11 cellular contexts compared by ENCODE assay signal in genomic region chr12:12110923-12111555, GRCh38. TPM values are rescaled to one million over a fixed set of nuclear protein-coding genes. Genes with fewer than 3 reads are reported as not detected.
DNase-seq lines count a peak whose midpoint lies in the region; ATAC-seq and TF ChIP-seq lines count a peak whose summit lies in the region.
"Not testable (repeated sequence)": the region's sequence is repeated elsewhere in the genome, so short reads cannot be mapped to it uniquely, and the experiment has no call there.
"Had no signal": no experiment of that assay in that cellular context is flagged by ENCODE, and none has a peak within 500 bp of the region (broad histone marks: within the 10 kb centered on the region; RNA-seq: fewer than 3 reads in every experiment).

No MANE protein-coding gene starts in this region.

- not testable (repeated sequence) for H3K27ac Mint-ChIP-seq in CD8-positive, alpha-beta T cell; T-cell; activated CD8-positive, alpha-beta T cell treated with anti-CD3 and anti-CD28 coated beads for 36 hours; endothelial cell (ENCODE audit: unreplicated experiment)
- peak overlapping the region; percentile 44 to 65 for H3K27ac Mint-ChIP-seq in natural killer cell treated with Interleukin-12 subunit alpha and Interleukin-12 subunit beta and Interleukin-15 and Interleukin-18, amount 100 ng/mL, for 72 hours

- not testable (repeated sequence) for H3K4me1 Mint-ChIP-seq in CD8-positive, alpha-beta T cell (ENCODE audit: low read depth); T-cell; activated CD8-positive, alpha-beta T cell treated with anti-CD3 and anti-CD28 coated beads for 36 hours (ENCODE audit: low read depth); endothelial cell (ENCODE audit: unreplicated experiment); natural killer cell treated with Interleukin-12 subunit alpha and Interleukin-12 subunit beta and Interleukin-15 and Interleukin-18, amount 100 ng/mL, for 72 hours (ENCODE audit: low read depth in 2 of 2)

- peaks cover 21% of the 10 kb centered on the region for H3K9me3 Mint-ChIP-seq in CD8-positive, alpha-beta T cell
- peaks cover 9 to 22% (median 14%) of the 10 kb centered on the region in 3 donors for H3K9me3 Mint-ChIP-seq in T-cell
- not testable (repeated sequence) for H3K9me3 Mint-ChIP-seq in activated CD8-positive, alpha-beta T cell treated with anti-CD3 and anti-CD28 coated beads for 36 hours; endothelial cell (ENCODE audit: unreplicated experiment); natural killer cell treated with Interleukin-12 subunit alpha and Interleukin-12 subunit beta and Interleukin-15 and Interleukin-18, amount 100 ng/mL, for 72 hours

- not testable (repeated sequence) for TF ChIP-seq POLR2A in testis (IDR thresholded peaks at IDR 0.05)

- POLR2A ChIA-PET in CD8-positive, alpha-beta T cell (lab: Charles Lee); T-cell (lab: Charles Lee); activated CD8-positive, alpha-beta T cell treated with anti-CD3 and anti-CD28 coated beads for 36 hours (lab: Charles Lee): not testable (repeated sequence)

- TF ChIP-seq CTCF in CD8-positive, alpha-beta T cell (IDR thresholded peaks at IDR 0.05); activated CD8-positive, alpha-beta T cell treated with anti-CD3 and anti-CD28 coated beads for 36 hours (IDR thresholded peaks at IDR 0.05); endothelial cell (IDR thresholded peaks at IDR 0.05; ENCODE audit: unreplicated experiment); testis (IDR thresholded peaks at IDR 0.05): not testable (repeated sequence)

- H3K4me3 ChIP-seq in CD8-positive, alpha-beta T cell (ENCODE audit: low read depth, low read length), result not testable (repeated sequence)
- peak overlapping the region; percentile 29 to 31 for H3K4me3 ChIP-seq in testis

- intact Hi-C loops in CD8-positive, alpha-beta T cell (cut with DNase I, micrococcal nuclease); activated CD8-positive, alpha-beta T cell treated with anti-CD3 and anti-CD28 coated beads for 36 hours (cut with micrococcal nuclease); testis (cut with DNase I; ENCODE audit: low total_unique reads): not testable (repeated sequence)

- CTCF ChIA-PET in CD8-positive, alpha-beta T cell (lab: Charles Lee); T-cell (lab: Charles Lee): not testable (repeated sequence)
- CTCF ChIA-PET in activated CD8-positive, alpha-beta T cell treated with anti-CD3 and anti-CD28 coated beads for 36 hours (lab: Charles Lee), result interaction anchor here (0.7 kb wide), 1 partner anchor 216 kb away, joined by 4 read pairs; no protein-coding TSS in a partner anchor

- H3K27ac ChIP-seq in CD8-positive, alpha-beta T cell (ENCODE audit: low read depth, low read length); testis: not testable (repeated sequence)

- not testable (repeated sequence) for H3K9me3 ChIP-seq in CD8-positive, alpha-beta T cell (ENCODE audit: low read length); testis

- H3K4me1 ChIP-seq in CD8-positive, alpha-beta T cell (ENCODE audit: insufficient read depth, low read length); testis: not testable (repeated sequence)

- WGBS in testis, 2 donors, result 60 to 74% methylated on average over 28 to 37 of the region's 37 CpGs

- peak in 4 of 7 experiments; percentile 7 to 28 (median 18) for DNase-seq in CD8-positive, alpha-beta T cell
- peak in 18 of 34 experiments; percentile 1 to 39 (median 9) for DNase-seq in T-cell
- peak; percentile 51 for DNase-seq in activated CD8-positive, alpha-beta T cell treated with anti-CD3 and anti-CD28 coated beads for 36 hours
- DNase-seq in activated effector memory CD4-positive, alpha-beta T cell treated with anti-CD3 and anti-CD28 coated beads, Interleukin-2, amount 50 U/mL, for 16 hours, result peak; percentile 73
- not testable (repeated sequence) for DNase-seq in endothelial cell (ENCODE audit: low spot score); natural killer cell treated with Interleukin-12 subunit alpha and Interleukin-12 subunit beta and Interleukin-15 and Interleukin-18, amount 100 ng/mL, for 72 hours (ENCODE audit: low spot score); testis
- DNase-seq in stimulated activated CD8-positive, alpha-beta memory T cell treated with anti-CD3 and anti-CD28 coated beads, Interleukin-12 subunit alpha, Interleukin-12 subunit beta, amount 100 ng/mL, for 1 hour (ENCODE audit: low read depth), result peak; percentile 8

- not testable (repeated sequence) for H3K36me3 ChIP-seq in CD8-positive, alpha-beta T cell (ENCODE audit: insufficient read depth, low read length); testis (ENCODE audit: low read depth, missing control alignments)

- not testable (repeated sequence) for ATAC-seq in CD8-positive, alpha-beta T cell; T-cell (replicated peaks in 1 of 4); activated CD8-positive, alpha-beta T cell treated with anti-CD3 and anti-CD28 coated beads for 36 hours; natural killer cell treated with Interleukin-12 subunit alpha and Interleukin-12 subunit beta and Interleukin-15 and Interleukin-18, amount 100 ng/mL, for 72 hours

- not testable (repeated sequence) for H3K36me3 Mint-ChIP-seq in CD8-positive, alpha-beta T cell; T-cell; activated CD8-positive, alpha-beta T cell treated with anti-CD3 and anti-CD28 coated beads for 36 hours (ENCODE audit: low read depth)
- H3K36me3 Mint-ChIP-seq in endothelial cell (ENCODE audit: low read depth, unreplicated experiment), result peaks cover 40% of the 10 kb centered on the region
- peaks cover 20% of the 10 kb centered on the region for H3K36me3 Mint-ChIP-seq in natural killer cell treated with Interleukin-12 subunit alpha and Interleukin-12 subunit beta and Interleukin-15 and Interleukin-18, amount 100 ng/mL, for 72 hours

- not testable (repeated sequence) for H3K4me3 Mint-ChIP-seq in CD8-positive, alpha-beta T cell; activated CD8-positive, alpha-beta T cell treated with anti-CD3 and anti-CD28 coated beads for 36 hours
- H3K4me3 Mint-ChIP-seq in T-cell (peak overlapping the region in 2 of 3 donors; percentile 32 to 54), endothelial cell (ENCODE audit: unreplicated experiment) (peak overlapping the region; percentile 37)
- H3K4me3 Mint-ChIP-seq in natural killer cell treated with Interleukin-12 subunit alpha and Interleukin-12 subunit beta and Interleukin-15 and Interleukin-18, amount 100 ng/mL, for 72 hours, result peak overlapping the region; percentile 71

- not testable (repeated sequence) for H3K27me3 Mint-ChIP-seq in CD8-positive, alpha-beta T cell (ENCODE audit: low read depth); T-cell; activated CD8-positive, alpha-beta T cell treated with anti-CD3 and anti-CD28 coated beads for 36 hours; endothelial cell (ENCODE audit: unreplicated experiment)
- peaks cover 19 to 39% of the 10 kb centered on the region in 2 donors for H3K27me3 Mint-ChIP-seq in natural killer cell treated with Interleukin-12 subunit alpha and Interleukin-12 subunit beta and Interleukin-15 and Interleukin-18, amount 100 ng/mL, for 72 hours

- not testable (repeated sequence) for H3K27me3 ChIP-seq in CD8-positive, alpha-beta T cell (ENCODE audit: insufficient read depth, low read length); testis

RNA-seq across cellular contexts. Expression of gene BCL2L14, which starts 40.3 kb away (rescaled TPM):
- under 1 TPM; 0.38 to 0.61 TPM for total RNA-seq in CD8-positive, alpha-beta T cell
- total RNA-seq in T-cell (1 to 10 TPM in 2 of 5 donors, under 1 TPM in 2, not detected in 1; 0.47 to 1.1 (median 0.77) TPM), endothelial cell (ENCODE audit: unreplicated experiment) (0.64 TPM), testis (10 to 100 TPM; 18.8 to 51.4 TPM)
- total RNA-seq in activated CD8-positive, alpha-beta T cell treated with anti-CD3 and anti-CD28 coated beads for 36 hours, result 1 to 10 TPM; 3.7 to 5.1 TPM
- under 1 TPM in 1 of 2 donors, not detected in 1; 0.61 TPM for total RNA-seq in natural killer cell treated with Interleukin-12 subunit alpha and Interleukin-12 subunit beta and Interleukin-15 and Interleukin-18, amount 100 ng/mL, for 72 hours
- polyA plus RNA-seq in testis (ENCODE audit: insufficient read depth, low read depth, low replicate concordance), result 79.9 TPM
- total RNA-seq: IMR-90, MCF 10A had no signal
- polyA plus RNA-seq: BJ, IMR-90 had no signal
